ENCODE assay signal across 8 cellular contexts in the genomic region with DNA sequence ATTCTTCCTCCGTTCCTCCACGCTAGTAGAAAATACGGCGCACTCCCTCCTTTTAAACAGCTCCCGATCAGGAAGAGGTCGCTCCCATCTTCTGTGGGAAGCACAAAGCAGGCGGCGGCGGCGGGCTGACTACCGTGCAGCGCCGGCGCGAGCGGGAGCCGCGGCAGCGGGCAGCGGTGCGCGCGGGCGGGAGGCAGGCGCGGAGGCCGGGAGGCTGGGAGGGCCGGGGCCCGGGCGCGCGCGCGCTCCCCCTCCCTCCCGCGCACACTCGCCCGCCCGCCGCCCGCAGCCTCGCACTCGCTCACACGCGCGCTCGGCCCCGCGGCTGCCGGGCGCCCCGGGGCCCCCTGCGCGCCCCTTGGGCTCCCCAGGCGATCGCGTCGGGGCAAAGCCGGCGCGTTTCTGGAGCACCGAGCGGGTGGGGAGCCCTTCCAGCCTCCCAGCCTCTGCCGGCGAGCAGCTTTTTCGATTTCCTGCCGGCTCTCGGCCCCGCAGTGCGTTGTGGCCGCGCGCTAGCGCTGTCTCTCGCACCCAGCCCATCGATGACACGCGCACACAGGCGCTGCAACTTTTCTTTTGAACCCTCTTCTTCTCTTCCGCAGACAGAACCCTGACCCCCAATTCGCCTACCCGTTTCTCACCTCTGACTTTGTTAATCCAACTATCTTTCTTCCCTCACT. TPM values are rescaled to one million over a fixed set of nuclear protein-coding genes. Genes with fewer than 3 reads are reported as not detected.
DNase-seq lines count a peak whose midpoint lies in the region; ATAC-seq and TF ChIP-seq lines count a peak whose summit lies in the region.

SLC8A1 (minus strand) TSS at position 165 of the 680 bp plus-strand sequence.

- H3K9me3 ChIP-seq in HEK293 (ENCODE audit: control insufficient read depth, insufficient read depth, low read depth, low read length) (no peaks in the 10 kb centered on the region), SJSA1 (replicated peaks) (no peaks in the 10 kb centered on the region), mucosa of descending colon (no peaks in the 10 kb centered on the region)

- POLR2A ChIA-PET in HEK293 (lab: Yijun Ruan, JAX), result no interaction called here

- H3K27me3 Mint-ChIP-seq in endothelial cell (ENCODE audit: unreplicated experiment), result peaks cover 17% of the 10 kb centered on the region
- H3K27me3 Mint-ChIP-seq in type B pancreatic cell, result peaks cover 47% of the 10 kb centered on the region

- DNase-seq in DMS 273 treated with DMSO at 0.1 percent for 48 hours (lab: John Stamatoyannopoulos, UW) (peak; percentile 2), SJSA1 (ENCODE audit: low read depth in 1 of 2, low spot score in 2 of 2) (peak; percentile 43 to 44), endothelial cell (ENCODE audit: low spot score) (peak; percentile 55), mucosa of descending colon (peak in 1 of 3 donors; percentile 31), type B pancreatic cell (ENCODE audit: extremely low spot score, unreplicated experiment) (peak; percentile 71), COLO829 (ENCODE audit: low spot score) (no peak)
- no peak for DNase-seq in stimulated activated naive CD4-positive, alpha-beta T cell (lab: John Stamatoyannopoulos, UW)

- peak within 1 kb of the TSS; percentile 56 for H3K4me3 ChIP-seq in HEK293 (ENCODE audit: low read depth, low read length)
- peak within 1 kb of the TSS; percentile 51 for H3K4me3 ChIP-seq in SJSA1
- no peak within 1 kb of the TSS for H3K4me3 ChIP-seq in mucosa of descending colon

- ATAC-seq in mucosa of descending colon, result peak; percentile 45

- CTCF ChIA-PET in HEK293 (lab: Yijun Ruan, JAX), result interaction anchor here (0.6 kb wide), 1 partner anchor 356 kb away, joined by 3 read pairs; no protein-coding TSS in a partner anchor

- intact Hi-C loops in mucosa of descending colon (cut with DNase I, micrococcal nuclease), result loop anchor here in 1 of 2 donors (10.0 kb wide), 1 partner anchor 103 kb away; no protein-coding TSS in a partner anchor

- H3K27ac ChIP-seq in HEK293 (ENCODE audit: extremely low read depth, low read depth, low read length) (no peak within 1 kb of the TSS), SJSA1 (no peak within 1 kb of the TSS)

- H3K9me3 Mint-ChIP-seq in endothelial cell (ENCODE audit: unreplicated experiment), result no peaks in the 10 kb centered on the region
- H3K9me3 Mint-ChIP-seq in type B pancreatic cell, result no peaks in the 10 kb centered on the region

- H3K36me3 ChIP-seq in HEK293 (ENCODE audit: control insufficient read depth in 2 of 2, insufficient read depth in 1 of 2, low read length in 2 of 2) (no peaks in the 10 kb centered on the region), SJSA1 (no peaks in the 10 kb centered on the region), mucosa of descending colon (ENCODE audit: low read depth) (no peaks in the 10 kb centered on the region)

- H3K4me1 Mint-ChIP-seq in endothelial cell (ENCODE audit: unreplicated experiment) (peaks cover 14% of the 10 kb centered on the region), type B pancreatic cell (ENCODE audit: unreplicated experiment) (peaks cover 29% of the 10 kb centered on the region)

- no peak for TF ChIP-seq CTCF in HEK293 (tag by site-specific recombination; IDR thresholded peaks at IDR 0.05)
- no peak for TF ChIP-seq CTCF in endothelial cell (IDR thresholded peaks at IDR 0.05; ENCODE audit: unreplicated experiment)
- TF ChIP-seq CTCF in mucosa of descending colon (IDR thresholded peaks at IDR 0.05), result no peak
- no peak for TF ChIP-seq CTCF in type B pancreatic cell (conservative IDR thresholded peaks at IDR 0.05)

- H3K36me3 Mint-ChIP-seq in endothelial cell (ENCODE audit: low read depth, unreplicated experiment) (no peaks in the 10 kb centered on the region), type B pancreatic cell (no peaks in the 10 kb centered on the region)

- H3K4me3 Mint-ChIP-seq in endothelial cell (ENCODE audit: unreplicated experiment) (peak within 1 kb of the TSS; percentile 95), type B pancreatic cell (peak within 1 kb of the TSS; percentile 95)

- H3K27me3 ChIP-seq in SJSA1 (replicated peaks), result no peaks in the 10 kb centered on the region

- H3K27ac Mint-ChIP-seq in endothelial cell (ENCODE audit: unreplicated experiment) (peak within 1 kb of the TSS; percentile 18), type B pancreatic cell (peak within 1 kb of the TSS; percentile 42)

- no peaks in the 10 kb centered on the region for H3K4me1 ChIP-seq in HEK293 (ENCODE audit: control insufficient read depth, insufficient read depth, low read length)
- peaks cover 8% of the 10 kb centered on the region; the same call in 1 of the 2 replicates for H3K4me1 ChIP-seq in SJSA1 (replicated peaks)
- H3K4me1 ChIP-seq in mucosa of descending colon (ENCODE audit: low read depth), result no peaks in the 10 kb centered on the region

TF ChIP-seq in HEK293, 187 proteins besides CTCF, POLR2A, EP300 and RAD21 (continues in another document):
- TF ChIP-seq ZNF157 (tag by site-specific recombination; IDR thresholded peaks at IDR 0.05), result no peak
- no peak for TF ChIP-seq ZNF555 (tag by site-specific recombination; conservative IDR thresholded peaks at IDR 0.05)
- no peak for TF ChIP-seq ZNF311 (tag by site-specific recombination; IDR thresholded peaks at IDR 0.05; ENCODE audit: borderline replicate concordance)
- TF ChIP-seq YY2 (tag by site-specific recombination; IDR thresholded peaks at IDR 0.05), result no peak
- no peak for TF ChIP-seq ZNF16 (tag by site-specific recombination; IDR thresholded peaks at IDR 0.05; ENCODE audit: low read depth)
- no peak for TF ChIP-seq ZNF133 (tag by site-specific recombination; IDR thresholded peaks at IDR 0.05)
- TF ChIP-seq ZNF335 (tag by site-specific recombination; conservative IDR thresholded peaks at IDR 0.05), result peak; percentile 50; the same call in 1 of the 2 replicates
- TF ChIP-seq ZNF169 (tag by site-specific recombination; IDR thresholded peaks at IDR 0.05), result no peak
- no peak for TF ChIP-seq KLF16 (tag by site-specific recombination; IDR thresholded peaks at IDR 0.05)
- TF ChIP-seq ZNF518A (tag by site-specific recombination; conservative IDR thresholded peaks at IDR 0.05; ENCODE audit: low read depth), result no peak
- TF ChIP-seq, protein P1, sequence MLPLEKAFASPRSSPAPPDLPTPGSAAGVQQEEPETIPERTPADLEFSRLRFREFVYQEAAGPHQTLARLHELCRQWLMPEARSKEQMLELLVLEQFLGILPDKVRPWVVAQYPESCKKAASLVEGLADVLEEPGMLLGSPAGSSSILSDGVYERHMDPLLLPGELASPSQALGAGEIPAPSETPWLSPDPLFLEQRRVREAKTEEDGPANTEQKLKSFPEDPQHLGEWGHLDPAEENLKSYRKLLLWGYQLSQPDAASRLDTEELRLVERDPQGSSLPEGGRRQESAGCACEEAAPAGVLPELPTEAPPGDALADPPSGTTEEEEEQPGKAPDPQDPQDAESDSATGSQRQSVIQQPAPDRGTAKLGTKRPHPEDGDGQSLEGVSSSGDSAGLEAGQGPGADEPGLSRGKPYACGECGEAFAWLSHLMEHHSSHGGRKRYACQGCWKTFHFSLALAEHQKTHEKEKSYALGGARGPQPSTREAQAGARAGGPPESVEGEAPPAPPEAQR (tag by site-specific recombination; IDR thresholded peaks at IDR 0.05), result no peak
- TF ChIP-seq ZBTB26 (tag by site-specific recombination; optimal IDR thresholded peaks at IDR 0.05), result peak; percentile 22

RNA-seq across cellular contexts. Expression of gene SLC8A1, which starts in this region (rescaled TPM):
- 17.6 and 20.1 TPM in 2 replicates for total RNA-seq in SJSA1 (2014; rRNA removed; shearing (Covaris generic))
- total RNA-seq in endothelial cell (ENCODE audit: unreplicated experiment) (0.80 TPM), mucosa of descending colon (100 to 1,000 TPM in 1 of 3 donors, 10 to 100 TPM in 1, 1 to 10 TPM in 1; 6.0 to 164 (median 17.0) TPM), type B pancreatic cell (ENCODE audit: low replicate concordance) (21.7 and 42.1 TPM in 2 replicates)

Comparison
In these comparisons a context has a peak if more than half of its experiments do, and no peak if none do; other contexts are left out.
1. Peak in DNase-seq in endothelial cell; RNA of the gene not detected or under 1 TPM.
2. DNase-seq: peak in DMS 273 treated with DMSO at 0.1 percent for 48 hours (single experiment), SJSA1 (2 of 2) and type B pancreatic cell (single experiment); none in COLO829 (single experiment) and stimulated activated naive CD4-positive, alpha-beta T cell (0 of 6).